ENCODE assay signal across 9 cellular contexts in the genomic region with DNA sequence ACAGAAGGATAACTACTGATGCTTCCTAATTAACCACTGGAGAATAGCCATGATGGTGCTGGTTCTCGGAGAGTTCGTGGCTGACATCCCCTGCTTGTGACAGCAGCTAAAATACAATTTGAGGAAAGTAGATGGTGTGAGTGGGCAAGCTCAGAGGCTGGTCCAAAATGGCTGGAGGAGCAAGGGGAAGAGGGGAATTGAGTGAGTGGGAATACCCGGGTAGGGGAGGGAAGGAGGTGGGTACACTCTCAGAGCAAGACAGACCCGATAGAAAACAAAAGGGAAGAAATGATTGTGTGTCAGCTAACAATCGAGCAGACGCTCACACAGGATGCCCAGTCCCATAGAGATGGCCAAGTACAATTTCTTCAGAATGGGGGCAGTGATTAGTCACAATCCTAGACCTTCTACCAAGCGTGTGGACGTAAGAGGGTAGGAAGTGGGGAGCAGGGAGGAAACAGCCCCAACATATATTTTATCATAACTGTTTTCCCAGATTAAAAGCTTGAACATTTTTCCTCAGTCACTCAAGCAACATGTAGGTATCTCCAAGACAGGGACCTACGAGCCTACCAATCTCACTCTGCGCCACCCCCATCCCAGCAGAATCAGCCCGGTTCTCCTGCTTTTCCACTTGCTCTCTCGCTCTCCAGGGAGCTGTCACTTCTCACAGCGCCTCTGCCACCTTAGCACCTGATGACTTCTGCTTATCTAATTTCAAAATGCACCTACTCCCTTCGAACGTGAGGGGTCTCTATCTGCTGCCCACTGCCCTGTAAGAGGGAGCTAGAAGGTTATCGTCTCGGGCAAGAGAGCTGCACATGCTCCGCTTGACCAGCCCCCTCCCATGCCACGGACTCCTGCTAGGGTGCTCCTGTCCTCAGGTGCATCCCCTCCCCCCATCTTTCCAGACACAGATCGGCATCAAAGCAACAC. TPM values are rescaled to one million over a fixed set of nuclear protein-coding genes. Genes with fewer than 3 reads are reported as not detected.
DNase-seq lines count a peak whose midpoint lies in the region; ATAC-seq and TF ChIP-seq lines count a peak whose summit lies in the region.
"Had no signal": no experiment of that assay in that cellular context is flagged by ENCODE, and none has a peak within 500 bp of the region (broad histone marks: within the 10 kb centered on the region; RNA-seq: fewer than 3 reads in every experiment).

No MANE protein-coding gene starts in this region.

- CTCF ChIA-PET in CD4-positive, alpha-beta memory T cell (lab: Charles Lee; ENCODE audit: partially characterized antibody): interaction anchor here (0.6 to 13.2 kb wide), 15 partner anchors 10 to 118 kb away, joined by 3 to 245 read pairs (median 8); partner anchors contain the start of gene RIPOR2

- no peaks in the 10 kb centered on the region for H3K9me3 ChIP-seq in CD4-positive, alpha-beta memory T cell (ENCODE audit: control insufficient read depth in 1 of 2, low read length in 2 of 2)
- H3K9me3 ChIP-seq in KOPT-K1 (ENCODE audit: insufficient read depth, low read length, poor library complexity, severe bottlenecking): no peaks in the 10 kb centered on the region
- no peaks in the 10 kb centered on the region for H3K9me3 ChIP-seq in esophagus muscularis mucosa
- H3K9me3 ChIP-seq in ovary: no peaks in the 10 kb centered on the region
- H3K9me3 ChIP-seq: MG63 had no signal

- peaks cover 82 to 99% (median 91%) of the 10 kb centered on the region in 4 donors for H3K4me1 Mint-ChIP-seq in CD4-positive, alpha-beta memory T cell

- H3K4me3 Mint-ChIP-seq in CD4-positive, alpha-beta memory T cell: peak overlapping the region; percentile 87 to 98 (median 91)

- H3K36me3 ChIP-seq in CD4-positive, alpha-beta memory T cell (ENCODE audit: insufficient read depth, low read length): peaks cover 38% of the 10 kb centered on the region
- H3K36me3 ChIP-seq in KOPT-K1 (ENCODE audit: insufficient read depth, low read length) (peaks cover under 1% of the 10 kb centered on the region; the same call in 1 of the 2 replicates), esophagus muscularis mucosa (no peaks in the 10 kb centered on the region), ovary (no peaks in the 10 kb centered on the region)
- H3K36me3 ChIP-seq: MG63 had no signal

- DNase-seq in CD4-positive, alpha-beta memory T cell: no peak
- DNase-seq in esophagus muscularis mucosa (ENCODE audit: extremely low spot score) (peak; percentile 91), ovary (no peak), NCI-H1105 (lab: John Stamatoyannopoulos, UW) (no peak), ureter (ENCODE audit: low spot score) (no peak)

- peaks cover 0 to 7% (median 0%) of the 10 kb centered on the region in 8 donors for H3K9me3 Mint-ChIP-seq in CD4-positive, alpha-beta memory T cell

- TF ChIP-seq CTCF in esophagus muscularis mucosa (IDR thresholded peaks at IDR 0.05) (no peak), ovary (IDR thresholded peaks at IDR 0.05) (no peak)

- peaks cover 94% of the 10 kb centered on the region for H3K4me1 ChIP-seq in CD4-positive, alpha-beta memory T cell (ENCODE audit: insufficient read depth, low read length)
- peaks cover 10 to 44% (median 38%) of the 10 kb centered on the region in 4 donors for H3K4me1 ChIP-seq in esophagus muscularis mucosa
- H3K4me1 ChIP-seq in ovary (ENCODE audit: insufficient read depth): no peaks in the 10 kb centered on the region

- TF ChIP-seq POLR2A in esophagus muscularis mucosa (IDR thresholded peaks at IDR 0.05; ENCODE audit: low read depth) (no peak), ovary (IDR thresholded peaks at IDR 0.05) (no peak), GM18505 (IDR thresholded peaks at IDR 0.05; ENCODE audit: borderline replicate concordance, extremely low read depth, insufficient read depth, insufficient read length) (no peak)

- 67% methylated on average over 20 of the region's 20 CpGs for WGBS in esophagus muscularis mucosa
- 57 to 69% (median 61%) methylated on average over 20 of the region's 20 CpGs for WGBS in ovary, 3 donors

- H3K27me3 Mint-ChIP-seq in CD4-positive, alpha-beta memory T cell: no peaks in the 10 kb centered on the region

- peak overlapping the region; percentile 87 to 99 (median 96) for H3K27ac Mint-ChIP-seq in CD4-positive, alpha-beta memory T cell

- H3K4me3 ChIP-seq in CD4-positive, alpha-beta memory T cell (ENCODE audit: low read length in 2 of 2): peak overlapping the region; percentile 38 to 54
- peak overlapping the region; percentile 60 to 69 (median 61) for H3K4me3 ChIP-seq in esophagus muscularis mucosa
- peak overlapping the region; percentile 64 for H3K4me3 ChIP-seq in ovary

- ATAC-seq in GM18505 (IDR thresholded peaks at IDR 0.05; ENCODE audit: unreplicated experiment): no peak
- ATAC-seq in GM18511 (IDR thresholded peaks at IDR 0.05; ENCODE audit: unreplicated experiment): no peak

- intact Hi-C loops in CD4-positive, alpha-beta memory T cell (cut with micrococcal nuclease): loop anchor here (1.0 kb wide), 2 partner anchors 15 to 83 kb away; no protein-coding TSS in a partner anchor
- intact Hi-C loops in esophagus muscularis mucosa (cut with DNase I) (no loop called here), ovary (cut with DNase I) (no loop called here)

- TF ChIP-seq EP300 in esophagus muscularis mucosa (IDR thresholded peaks at IDR 0.05): no peak
- TF ChIP-seq EP300 in ovary (IDR thresholded peaks at IDR 0.05): no peak

- H3K27me3 ChIP-seq in CD4-positive, alpha-beta memory T cell (ENCODE audit: insufficient read depth, low read length): no peaks in the 10 kb centered on the region
- H3K27me3 ChIP-seq in esophagus muscularis mucosa: peaks cover 0 to 41% (median 3%) of the 10 kb centered on the region in 4 donors
- H3K27me3 ChIP-seq in ovary: no peaks in the 10 kb centered on the region
- H3K27me3 ChIP-seq: MG63 had no signal

- peak overlapping the region; percentile 70 for H3K27ac ChIP-seq in CD4-positive, alpha-beta memory T cell (ENCODE audit: low read depth, low read length)
- peak overlapping the region; percentile 61 for H3K27ac ChIP-seq in KOPT-K1 (ENCODE audit: low read depth, low read length, poor library complexity, severe bottlenecking)
- peak overlapping the region; percentile 25 to 68 (median 44) for H3K27ac ChIP-seq in esophagus muscularis mucosa (replicated peaks in 1 of 4)
- no peak overlapping the region for H3K27ac ChIP-seq in ovary

- POLR2A ChIA-PET in CD4-positive, alpha-beta memory T cell (lab: Charles Lee; ENCODE audit: partially characterized antibody): interaction anchor here (0.7 to 26.9 kb wide), 21 partner anchors 9 to 132 kb away, joined by 3 to 734 read pairs (median 4); partner anchors contain the start of gene RIPOR2

- peaks cover 74 to 95% of the 10 kb centered on the region in 2 donors for H3K36me3 Mint-ChIP-seq in CD4-positive, alpha-beta memory T cell

RNA-seq across cellular contexts. Expression of gene RIPOR2, which starts 26.2 kb away (rescaled TPM):
- total RNA-seq in CD4-positive, alpha-beta memory T cell: 100 to 1,000 TPM; 420 to 432 TPM
- 100 to 1,000 TPM; 431 to 458 TPM for polyA plus RNA-seq in CD4-positive, alpha-beta memory T cell
- total RNA-seq in esophagus muscularis mucosa: 10 to 100 TPM in 1 of 4 donors, 1 to 10 TPM in 3; 2.6 to 14.4 (median 5.1) TPM
- total RNA-seq in ovary: 10 to 100 TPM in 1 of 7 donors, 1 to 10 TPM in 6; 1.1 to 14.4 (median 4.5) TPM
- polyA plus RNA-seq in ovary: 1 to 10 TPM; 3.6 to 8.1 TPM
- total RNA-seq in ureter: 12.1 TPM

Comparison
In these comparisons a context has a peak if more than half of its experiments do, and no peak if none do; other contexts are left out.
1. H3K27ac ChIP-seq: peak in CD4-positive, alpha-beta memory T cell (single experiment), KOPT-K1 (single experiment) and esophagus muscularis mucosa (4 of 4); none in ovary (0 of 2).
2. RNA of gene RIPOR2, which starts 26.2 kb away (total RNA-seq): 420 to 432 TPM in CD4-positive, alpha-beta memory T cell; 12.1 TPM in ureter (single experiment), 2.6 to 14.4 TPM in esophagus muscularis mucosa and 1.1 to 14.4 TPM in ovary; every median in the first group is over 10 times any median in the second.
3. Peak in every context shown above with its lines, with median percentiles within 50 percentile points of each other: H3K4me3 ChIP-seq.